In genomic region chr4:109560687-109561452, GRCh38 we compare ENCODE assay signal across 9 cellular contexts. TPM values are rescaled to one million over a fixed set of nuclear protein-coding genes. Genes with fewer than 3 reads are reported as not detected.
A peak's percentile ranks its signal among the peaks of the same experiment; 100 is the strongest.
DNase-seq lines count a peak whose midpoint lies in the region; ATAC-seq lines count a peak whose summit lies in the region.
"Had no signal": no experiment of that assay in that cellular context is flagged by ENCODE, and none has a peak within 500 bp of the region (broad histone marks: within the 10 kb centered on the region; RNA-seq: fewer than 3 reads in every experiment).

No MANE protein-coding gene starts in this region.

- peak overlapping the region; percentile 3 for H3K23ac ChIP-seq in mesendoderm (ENCODE audit: low read length)

- H3K4me3 ChIP-seq in endocrine pancreas (ENCODE audit: control insufficient read depth, insufficient read depth, low read length) (peak overlapping the region; percentile 89), mesendoderm (ENCODE audit: low read length) (peak overlapping the region; percentile 47)

- H3K36me3 ChIP-seq in endocrine pancreas (ENCODE audit: control insufficient read depth, insufficient read depth, low read length), result no peaks in the 10 kb centered on the region
- H3K36me3 ChIP-seq in mesendoderm (ENCODE audit: control insufficient read depth, insufficient read depth, low read length), result no peaks in the 10 kb centered on the region

- intact Hi-C loops in activated CD4-positive, alpha-beta memory T cell treated with anti-CD3 and anti-CD28 coated beads for 36 hours (cut with micrococcal nuclease), result loop anchor here (1.0 to 10.0 kb wide), 10 partner anchors 13 to 1396 kb away; partner anchors contain the start of genes ELOVL6, GAR1, LEF1 and PLA2G12A

- POLR2A ChIA-PET in activated CD4-positive, alpha-beta memory T cell treated with anti-CD3 and anti-CD28 coated beads for 36 hours (lab: Charles Lee), result interaction anchor here (0.6 to 3.4 kb wide), 9 partner anchors 11 to 919 kb away, joined by 3 to 25 read pairs (median 4); partner anchors contain the start of genes PLA2G12A and SEC24B

- H3K27me3 ChIP-seq in endocrine pancreas (ENCODE audit: control insufficient read depth, insufficient read depth, low read length) (no peaks in the 10 kb centered on the region), mesendoderm (ENCODE audit: insufficient read depth, low read length, poor library complexity) (no peaks in the 10 kb centered on the region)

- no peaks in the 10 kb centered on the region for H3K27me3 Mint-ChIP-seq in activated CD4-positive, alpha-beta memory T cell treated with anti-CD3 and anti-CD28 coated beads for 36 hours

- peaks cover 5% of the 10 kb centered on the region for H3K9me3 Mint-ChIP-seq in activated CD4-positive, alpha-beta memory T cell treated with anti-CD3 and anti-CD28 coated beads for 36 hours

- H3K4me1 ChIP-seq in endocrine pancreas (ENCODE audit: control insufficient read depth, insufficient read depth, low read length) (peaks cover 14% of the 10 kb centered on the region), mesendoderm (ENCODE audit: control insufficient read depth, low read depth, low read length) (no peaks in the 10 kb centered on the region)

- H3K79me1 ChIP-seq in mesendoderm (ENCODE audit: low read length), result no peaks in the 10 kb centered on the region

- peak; percentile 61 for ATAC-seq in HG02852 (IDR thresholded peaks at IDR 0.05; ENCODE audit: unreplicated experiment)

- no peak overlapping the region for H2BK120ac ChIP-seq in mesendoderm (ENCODE audit: low read depth, low read length)

- DNase-seq in DMS79 treated with DMSO at 0.1 percent for 48 hours (lab: John Stamatoyannopoulos, UW) (peak; percentile 18), DMS79 (lab: John Stamatoyannopoulos, UW) (no peak), NCI-H2227 treated with DMSO at 0.1 percent for 48 hours (lab: John Stamatoyannopoulos, UW) (peak; percentile 29), mesendoderm (peak; percentile 66)
- peak; percentile 80 for DNase-seq in activated CD4-positive, alpha-beta memory T cell treated with anti-CD3 and anti-CD28 coated beads for 36 hours
- DNase-seq in stimulated activated CD8-positive, alpha-beta memory T cell treated with anti-CD3 and anti-CD28 coated beads, Interleukin-15, amount 100 ng/mL, for 48 hours (ENCODE audit: low read depth in 2 of 2), result peak; percentile 29 to 49

- no peak overlapping the region for H3K27ac ChIP-seq in mesendoderm (ENCODE audit: low read depth, low read length)
- H3K27ac ChIP-seq: C4-2B had no signal

- H3K27ac Mint-ChIP-seq in activated CD4-positive, alpha-beta memory T cell treated with anti-CD3 and anti-CD28 coated beads for 36 hours, result peak overlapping the region; percentile 92

- no peak overlapping the region for H2BK15ac ChIP-seq in mesendoderm (replicated peaks; ENCODE audit: low read depth)

- H3K4me1 Mint-ChIP-seq in activated CD4-positive, alpha-beta memory T cell treated with anti-CD3 and anti-CD28 coated beads for 36 hours (ENCODE audit: low read depth), result peaks cover 54% of the 10 kb centered on the region

- H3K4me3 Mint-ChIP-seq in activated CD4-positive, alpha-beta memory T cell treated with anti-CD3 and anti-CD28 coated beads for 36 hours, result peak overlapping the region; percentile 84

- peak overlapping the region; percentile 7 for H3K18ac ChIP-seq in mesendoderm (ENCODE audit: low read length)

- no peak overlapping the region for H4K8ac ChIP-seq in mesendoderm (ENCODE audit: low read depth, low read length)

- H3K9me3 ChIP-seq in endocrine pancreas (ENCODE audit: control insufficient read depth, low read length), result no peaks in the 10 kb centered on the region

- peaks cover 23% of the 10 kb centered on the region for H3K36me3 Mint-ChIP-seq in activated CD4-positive, alpha-beta memory T cell treated with anti-CD3 and anti-CD28 coated beads for 36 hours

- no peak overlapping the region for H2AK5ac ChIP-seq in mesendoderm (ENCODE audit: low read length)

- WGBS in mesendoderm (ENCODE audit: extremely low coverage, insufficient coverage, low lambda C conversion rate), result no CpG with 5 or more reads among the region's 29 CpGs

- H4K5ac ChIP-seq in mesendoderm (ENCODE audit: low read length), result no peak overlapping the region

- no peak overlapping the region for H2BK5ac ChIP-seq in mesendoderm (ENCODE audit: low read length)

- H3K9ac ChIP-seq in endocrine pancreas (ENCODE audit: control insufficient read depth, insufficient read depth, low read length) (peak overlapping the region; percentile 82), mesendoderm (ENCODE audit: low read length) (peak overlapping the region; percentile 49)

- peak overlapping the region; percentile 95 for H3K4me2 ChIP-seq in mesendoderm (ENCODE audit: low read length)

- no peaks in the 10 kb centered on the region for H3K79me2 ChIP-seq in mesendoderm (ENCODE audit: control insufficient read depth, insufficient read depth, low read length)

- peak overlapping the region; percentile 81 for H3K56ac ChIP-seq in mesendoderm (ENCODE audit: low read length)

- no peak overlapping the region for H3K4ac ChIP-seq in mesendoderm (ENCODE audit: low read depth, low read length)

- CTCF ChIA-PET in activated CD4-positive, alpha-beta memory T cell treated with anti-CD3 and anti-CD28 coated beads for 36 hours (lab: Charles Lee), result interaction anchor here (0.8 to 1.7 kb wide), 4 partner anchors 14 to 254 kb away, joined by 3 to 6 read pairs (median 3); no protein-coding TSS in a partner anchor

RNA-seq across cellular contexts. Expression of gene MCUB, which starts 0.8 kb away (rescaled TPM):
- 10 to 100 TPM; 76.7 to 80.5 TPM for total RNA-seq in activated CD4-positive, alpha-beta memory T cell treated with anti-CD3 and anti-CD28 coated beads for 36 hours
- 8.3 TPM for polyA plus RNA-seq in mesendoderm (2013, experiment 1 of 2)
- polyA plus RNA-seq in mesendoderm (2013, experiment 2 of 2), result 8.8 TPM
